Comparison of ENCODE assay signal across 8 cellular contexts in the genomic region with DNA sequence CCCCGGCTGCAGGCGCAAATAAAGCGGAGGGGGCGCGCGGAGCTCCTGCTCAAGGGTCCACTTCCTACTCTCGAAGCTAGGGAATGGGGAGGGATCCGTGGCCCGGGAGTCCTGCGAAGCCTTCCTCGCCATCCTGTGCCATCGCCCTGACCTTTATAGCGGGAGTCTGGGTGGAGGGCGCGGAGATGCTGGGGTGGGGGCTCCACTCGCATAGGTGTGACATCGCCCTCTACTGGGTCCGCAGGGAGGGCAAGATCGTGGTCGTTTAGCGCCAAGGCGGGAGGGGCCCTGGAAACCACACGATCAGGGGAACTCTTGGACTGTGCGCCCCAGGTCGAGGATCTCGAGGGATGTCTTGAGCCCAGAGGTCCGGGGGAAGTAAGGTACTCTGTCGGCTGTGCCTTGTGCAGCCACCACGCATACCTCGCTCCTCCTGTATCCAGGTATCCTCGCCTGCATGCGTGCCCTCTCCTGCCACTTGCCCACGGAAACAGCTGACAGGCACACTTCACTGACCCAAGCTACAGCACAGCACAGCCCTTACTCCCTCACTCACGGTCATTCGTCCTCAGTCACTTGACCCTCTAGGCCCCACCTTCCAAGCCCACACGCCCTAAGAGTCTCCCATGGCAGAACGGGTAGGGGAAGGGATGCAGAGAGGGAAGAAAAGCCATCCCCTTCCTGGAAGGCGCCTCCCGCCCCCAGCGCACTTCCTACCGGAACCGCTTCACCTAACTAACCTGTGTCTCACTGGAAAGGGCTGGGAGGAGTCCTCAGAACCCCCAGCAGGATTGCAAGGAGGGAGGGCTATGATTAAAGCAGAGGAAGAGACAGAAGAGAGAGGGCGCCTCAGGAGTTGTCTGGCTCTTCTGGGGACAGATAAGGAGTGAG. TPM values are rescaled to one million over a fixed set of nuclear protein-coding genes. Genes with fewer than 3 reads are reported as not detected.
A peak's percentile ranks its signal among the peaks of the same experiment; 100 is the strongest.
DNase-seq lines count a peak whose midpoint lies in the region; ATAC-seq and TF ChIP-seq lines count a peak whose summit lies in the region.

No MANE protein-coding gene starts in this region.

- no peaks in the 10 kb centered on the region for H3K9me3 ChIP-seq in SK-N-MC (ENCODE audit: low read depth, low read length)
- H3K9me3 ChIP-seq in left ventricle myocardium inferior (replicated peaks), result no peaks in the 10 kb centered on the region

- no peaks in the 10 kb centered on the region for H3K79me2 ChIP-seq in GM23338 (replicated peaks; ENCODE audit: insufficient read depth)

- H3K4me1 ChIP-seq in GM23338 (ENCODE audit: insufficient read depth) (peaks cover 22% of the 10 kb centered on the region), left ventricle myocardium inferior (peaks cover 31% of the 10 kb centered on the region)

- ATAC-seq in GM23338 (peak; percentile 46), GM18517 (IDR thresholded peaks at IDR 0.05; ENCODE audit: unreplicated experiment) (no peak)

- H3K9me3 Mint-ChIP-seq in GM23338, result no peaks in the 10 kb centered on the region

- no peak overlapping the region for H3K27ac Mint-ChIP-seq in GM23338

- H3K27me3 Mint-ChIP-seq in GM23338 (ENCODE audit: insufficient read depth, low read depth, poor library complexity), result peaks cover 28% of the 10 kb centered on the region

- no peak overlapping the region for H3K27ac ChIP-seq in GM23338 (ENCODE audit: low read depth)
- H3K27ac ChIP-seq in SK-N-MC, result peak overlapping the region; percentile 81
- peak overlapping the region; percentile 86 for H3K27ac ChIP-seq in left ventricle myocardium inferior (replicated peaks)

- H3K4me3 Mint-ChIP-seq in GM23338, result peak overlapping the region; percentile 71

- H2AFZ ChIP-seq in GM23338, result peak overlapping the region; percentile 70

- H3K4me1 Mint-ChIP-seq in GM23338, result peaks cover 21% of the 10 kb centered on the region

- peak overlapping the region; percentile 66 for H3K4me3 ChIP-seq in GM23338
- H3K4me3 ChIP-seq in SK-N-MC, result no peak overlapping the region
- H3K4me3 ChIP-seq in left ventricle myocardium inferior, result peak overlapping the region; percentile 68
- H3K4me3 ChIP-seq in retinal pigment epithelial cell (ENCODE audit: low read length), result peak overlapping the region; percentile 43

- DNase-seq in GM23338 (ENCODE audit: low spot score), result peak; percentile 77
- DNase-seq in SK-N-MC (ENCODE audit: low read depth, low spot score), result no peak
- peak; percentile 16 for DNase-seq in left ventricle myocardium inferior
- no peak for DNase-seq in retinal pigment epithelial cell (ENCODE audit: low read depth)
- DNase-seq in NCI-H146 (lab: John Stamatoyannopoulos, UW), result no peak
- DNase-seq in GDM1 (lab: John Stamatoyannopoulos, UW), result no peak
- DNase-seq in stimulated activated CD4-positive, alpha-beta T cell treated with anti-CD3 and anti-CD28 coated beads, Interleukin-2, amount 100 ng/mL, for 24 hours, result no peak

- no peak overlapping the region for H3K9ac ChIP-seq in SK-N-MC (ENCODE audit: insufficient read length)

- H3K36me3 ChIP-seq in GM23338 (ENCODE audit: insufficient read depth), result no peaks in the 10 kb centered on the region
- peaks cover 39% of the 10 kb centered on the region for H3K36me3 ChIP-seq in SK-N-MC (ENCODE audit: insufficient read depth, low read length)
- H3K36me3 ChIP-seq in left ventricle myocardium inferior, result no peaks in the 10 kb centered on the region

- no peaks in the 10 kb centered on the region for H3K9me2 ChIP-seq in GM23338 (ENCODE audit: insufficient read depth)

- peak overlapping the region; percentile 92 for H3K4me2 ChIP-seq in GM23338

- TF ChIP-seq CTCF in GM23338 (conservative IDR thresholded peaks at IDR 0.05; ENCODE audit: low read depth in 2 of 2) (peak; percentile 51 to 71), left ventricle myocardium inferior (IDR thresholded peaks at IDR 0.05; ENCODE audit: borderline replicate concordance) (peak; percentile 30), retinal pigment epithelial cell (conservative IDR thresholded peaks at IDR 0.05; ENCODE audit: low read depth, low read length) (peak; percentile 47)

- intact Hi-C loops in left ventricle myocardium inferior (cut with micrococcal nuclease), result no loop called here

- H3K36me3 Mint-ChIP-seq in GM23338 (ENCODE audit: low read depth), result no peaks in the 10 kb centered on the region; the same call in 1 of the 3 replicates

- no peaks in the 10 kb centered on the region for H4K20me1 ChIP-seq in GM23338 (replicated peaks; ENCODE audit: insufficient read depth)

- peaks cover 4% of the 10 kb centered on the region; the same call in 1 of the 2 replicates for H3F3A ChIP-seq in GM23338 (replicated peaks; ENCODE audit: low read depth)

- H3K27me3 ChIP-seq in GM23338 (ENCODE audit: insufficient read depth), result peaks cover 84% of the 10 kb centered on the region
- peaks cover 9% of the 10 kb centered on the region for H3K27me3 ChIP-seq in left ventricle myocardium inferior (ENCODE audit: low read depth)

TF ChIP-seq in GM23338, 12 proteins besides CTCF, POLR2A, EP300 and RAD21:
- TF ChIP-seq, protein P1, sequence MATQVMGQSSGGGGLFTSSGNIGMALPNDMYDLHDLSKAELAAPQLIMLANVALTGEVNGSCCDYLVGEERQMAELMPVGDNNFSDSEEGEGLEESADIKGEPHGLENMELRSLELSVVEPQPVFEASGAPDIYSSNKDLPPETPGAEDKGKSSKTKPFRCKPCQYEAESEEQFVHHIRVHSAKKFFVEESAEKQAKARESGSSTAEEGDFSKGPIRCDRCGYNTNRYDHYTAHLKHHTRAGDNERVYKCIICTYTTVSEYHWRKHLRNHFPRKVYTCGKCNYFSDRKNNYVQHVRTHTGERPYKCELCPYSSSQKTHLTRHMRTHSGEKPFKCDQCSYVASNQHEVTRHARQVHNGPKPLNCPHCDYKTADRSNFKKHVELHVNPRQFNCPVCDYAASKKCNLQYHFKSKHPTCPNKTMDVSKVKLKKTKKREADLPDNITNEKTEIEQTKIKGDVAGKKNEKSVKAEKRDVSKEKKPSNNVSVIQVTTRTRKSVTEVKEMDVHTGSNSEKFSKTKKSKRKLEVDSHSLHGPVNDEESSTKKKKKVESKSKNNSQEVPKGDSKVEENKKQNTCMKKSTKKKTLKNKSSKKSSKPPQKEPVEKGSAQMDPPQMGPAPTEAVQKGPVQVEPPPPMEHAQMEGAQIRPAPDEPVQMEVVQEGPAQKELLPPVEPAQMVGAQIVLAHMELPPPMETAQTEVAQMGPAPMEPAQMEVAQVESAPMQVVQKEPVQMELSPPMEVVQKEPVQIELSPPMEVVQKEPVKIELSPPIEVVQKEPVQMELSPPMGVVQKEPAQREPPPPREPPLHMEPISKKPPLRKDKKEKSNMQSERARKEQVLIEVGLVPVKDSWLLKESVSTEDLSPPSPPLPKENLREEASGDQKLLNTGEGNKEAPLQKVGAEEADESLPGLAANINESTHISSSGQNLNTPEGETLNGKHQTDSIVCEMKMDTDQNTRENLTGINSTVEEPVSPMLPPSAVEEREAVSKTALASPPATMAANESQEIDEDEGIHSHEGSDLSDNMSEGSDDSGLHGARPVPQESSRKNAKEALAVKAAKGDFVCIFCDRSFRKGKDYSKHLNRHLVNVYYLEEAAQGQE (IDR thresholded peaks at IDR 0.05; ENCODE audit: unreplicated experiment), result no peak
- TF ChIP-seq STAT1 (IDR thresholded peaks at IDR 0.05; ENCODE audit: unreplicated experiment), result no peak
- TF ChIP-seq ZNF331 (CRISPR knock-in tag; IDR thresholded peaks at IDR 0.05; ENCODE audit: low read depth), result no peak
- peak; percentile 42 for TF ChIP-seq EZH2 (IDR thresholded peaks at IDR 0.05; ENCODE audit: low read depth, unreplicated experiment)
- no peak for TF ChIP-seq ZNF114 (CRISPR knock-in tag; IDR thresholded peaks at IDR 0.05)
- TF ChIP-seq JUNB (IDR thresholded peaks at IDR 0.05; ENCODE audit: unreplicated experiment), result no peak
- no peak for TF ChIP-seq NANOG (IDR thresholded peaks at IDR 0.05; ENCODE audit: borderline replicate concordance)

RNA-seq across cellular contexts. Expression of a gene that starts 22.7 kb away (rescaled TPM):
- 1.0 and 2.0 TPM in 2 replicates for total RNA-seq in GM23338 (2014; rRNA removed; shearing (Covaris generic))
- 0.54 and 0.57 TPM in 2 replicates for polyA plus RNA-seq in GM23338 (2016; fragmentation: Nextera tagmentation; extraction: Ambion mirVana)
- total RNA-seq in left ventricle myocardium inferior, result 5.0 TPM

Comparison
In these comparisons a context has a peak if more than half of its experiments do, and no peak if none do; other contexts are left out.
1. DNase-seq: peak in GM23338 (single experiment) and left ventricle myocardium inferior (single experiment); none in SK-N-MC (single experiment), retinal pigment epithelial cell (single experiment), NCI-H146 (single experiment), GDM1 (single experiment) and stimulated activated CD4-positive, alpha-beta T cell treated with anti-CD3 and anti-CD28 coated beads, Interleukin-2, amount 100 ng/mL, for 24 hours (0 of 2).
2. Peak in every context shown above with its lines, with median percentiles within 50 percentile points of each other: CTCF ChIP-seq.